ENCODE assay signal across 7 cellular contexts in the genomic region with DNA sequence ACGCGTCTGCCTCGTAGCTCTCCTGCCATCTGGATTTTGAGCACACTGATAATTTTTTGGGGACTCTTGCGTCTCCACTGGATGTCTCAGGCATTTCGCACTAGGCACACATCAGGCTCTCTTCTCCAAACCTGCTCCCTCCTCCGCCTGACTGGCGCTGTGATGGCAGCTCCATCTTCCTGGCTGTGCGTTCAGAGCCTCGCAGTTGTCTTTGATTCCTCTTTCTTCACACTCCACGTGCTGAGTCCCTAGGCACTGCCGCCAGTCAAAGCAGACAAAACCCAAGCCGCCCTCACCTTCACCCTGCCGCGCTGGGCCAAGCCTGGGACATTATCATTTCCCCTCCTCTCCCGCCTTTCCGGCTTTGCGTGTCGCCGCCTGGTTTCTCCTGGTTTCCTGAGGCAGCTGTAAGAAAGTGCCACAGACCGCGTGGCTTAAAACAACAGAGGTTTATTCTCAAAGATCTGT. TPM values are rescaled to one million over a fixed set of nuclear protein-coding genes. Genes with fewer than 3 reads are reported as not detected.
A peak's percentile ranks its signal among the peaks of the same experiment; 100 is the strongest.
DNase-seq lines count a peak whose midpoint lies in the region; ATAC-seq, FAIRE-seq and TF ChIP-seq lines count a peak whose summit lies in the region.

No MANE protein-coding gene starts in this region.

- intact Hi-C loops in left colon (cut with DNase I, micrococcal nuclease) = no loop called here

- peaks cover 10% of the 10 kb centered on the region for H3K36me3 ChIP-seq in GM06990 (ENCODE audit: control insufficient read depth, insufficient read depth, low read length)

- DNase-seq in GM06990 (ENCODE audit: extremely low read depth, insufficient read length) (peak; percentile 57), HTR-8/SVneo (ENCODE audit: insufficient read length, low spot score) (peak; percentile 59), SK-N-DZ (ENCODE audit: low spot score) (peak; percentile 48), caudate nucleus (lab: John Stamatoyannopoulos, UW) (peak in 33 of 61 donors; percentile 23 to 79 (median 46)), left colon (peak in 1 of 2 donors; percentile 47)
- peak; percentile 27 to 33 for DNase-seq in stimulated activated CD4-positive, alpha-beta T cell treated with anti-CD3 and anti-CD28 coated beads, Interleukin-4, amount 100 ng/mL, for 4 hours

- no peaks in the 10 kb centered on the region for H3K27me3 ChIP-seq in GM06990 (replicated peaks; ENCODE audit: control insufficient read depth, insufficient read depth, low read length)

- H3K4me3 ChIP-seq in GM06990 (replicated peaks; ENCODE audit: low read depth, low read length) = peak overlapping the region; percentile 88

- FAIRE-seq in HTR-8/SVneo (lab: Jason Lieb, UNC) = peak; percentile 33

- H3K27ac ChIP-seq in caudate nucleus (ENCODE audit: low read depth, low read length) = peak overlapping the region; percentile 18

- ATAC-seq in GM21515 (IDR thresholded peaks at IDR 0.05; ENCODE audit: unreplicated experiment) (peak; percentile 21), left colon (peak; percentile 39)

- no peak for TF ChIP-seq CTCF in GM06990 (IDR thresholded peaks at IDR 0.05; ENCODE audit: insufficient read depth, low read length, poor library complexity, severe bottlenecking)

RNA-seq across cellular contexts. Expression of gene PSMG4, which starts 0.8 kb away (rescaled TPM):
- polyA plus RNA-seq in SK-N-DZ (2014; cell fraction: cytosol; rRNA removed) = 33.9 and 48.5 TPM in 2 replicates
- 52.4 and 61.1 TPM in 2 replicates for polyA plus RNA-seq in SK-N-DZ (2014; cell fraction: nucleus; rRNA removed)
- 10 to 100 TPM in 1 of 2 donors, 1 to 10 TPM in 1; 9.9 to 13.8 TPM for total RNA-seq in left colon

RNA-seq across cellular contexts. Expression of gene TUBB2B, which starts 32.1 kb away (rescaled TPM):
- 757 and 774 TPM in 2 replicates for polyA plus RNA-seq in SK-N-DZ (2014; cell fraction: cytosol; rRNA removed)
- 230 and 363 TPM in 2 replicates for polyA plus RNA-seq in SK-N-DZ (2014; cell fraction: nucleus; rRNA removed)
- 1 to 10 TPM; 1.2 to 2.7 TPM for total RNA-seq in left colon
